ENCODE assay signal across 8 cellular contexts in genomic region chr1:53237638-53238037, GRCh38. TPM values are rescaled to one million over a fixed set of nuclear protein-coding genes. Genes with fewer than 3 reads are reported as not detected.
DNase-seq lines count a peak whose midpoint lies in the region; ATAC-seq, FAIRE-seq and TF ChIP-seq lines count a peak whose summit lies in the region.

No MANE protein-coding gene starts in this region.

- H3K4me1 ChIP-seq in kidney (ENCODE audit: control insufficient read depth in 1 of 2, insufficient read depth in 1 of 2, low read depth in 1 of 2, low read length in 2 of 2): peaks cover 4 to 8% of the 10 kb centered on the region in 2 donors
- peaks cover 13% of the 10 kb centered on the region for H3K4me1 ChIP-seq in thymus (ENCODE audit: control insufficient read depth, insufficient read depth, low read length)

- H3K36me3 ChIP-seq in kidney (ENCODE audit: control insufficient read depth in 1 of 2, insufficient read depth in 2 of 2, low read length in 2 of 2): peaks cover 16 to 20% of the 10 kb centered on the region in 2 donors
- H3K36me3 ChIP-seq in thymus (ENCODE audit: control insufficient read depth, insufficient read depth): peaks cover 26% of the 10 kb centered on the region

- peak overlapping the region; percentile 96 for H3K4me3 Mint-ChIP-seq in activated CD4-positive, alpha-beta T cell treated with anti-CD3 and anti-CD28 coated beads for 36 hours
- peak overlapping the region; percentile 94 for H3K4me3 Mint-ChIP-seq in activated T-helper 17 cell treated with anti-CD3 and anti-CD28 coated beads, Interleukin-2, amount 50 U/mL, for 72 hours

- no peak for FAIRE-seq in kidney (lab: Jason Lieb, UNC)

- intact Hi-C loops in activated CD4-positive, alpha-beta T cell treated with anti-CD3 and anti-CD28 coated beads for 36 hours (cut with DNase I, micrococcal nuclease): loop anchor here (1.0 to 2.0 kb wide), 10 partner anchors 17 to 833 kb away; partner anchors contain the start of genes CPT2 (in 2 of the 2), CZIB (in 2 of the 2), NDC1 (in 1 of the 2) and ORC1 (in 1 of the 2)
- intact Hi-C loops in kidney (cut with DNase I): no loop called here

- 40% methylated on average over 8 of the region's 8 CpGs for WGBS in thymus

- no peak for DNase-seq in activated CD4-positive, alpha-beta T cell treated with anti-CD3 and anti-CD28 coated beads for 36 hours
- no peak for DNase-seq in activated CD4-positive, alpha-beta T cell treated with anti-CD3 and anti-CD28 coated beads for 48 hours
- DNase-seq in kidney (no peak), DMS114 treated with DMSO at 0.1 percent for 48 hours (lab: John Stamatoyannopoulos, UW; ENCODE audit: unreplicated experiment) (no peak), NCI-H1930 (lab: John Stamatoyannopoulos, UW) (no peak)

- POLR2A ChIA-PET in activated CD4-positive, alpha-beta T cell treated with anti-CD3 and anti-CD28 coated beads for 36 hours (lab: Charles Lee): no interaction called here

- peak overlapping the region; percentile 97 to 99 for H3K4me3 ChIP-seq in kidney (ENCODE audit: low read length in 2 of 2)
- H3K4me3 ChIP-seq in thymus (ENCODE audit: low read length): peak overlapping the region; percentile 79

- ATAC-seq in activated CD4-positive, alpha-beta T cell treated with anti-CD3 and anti-CD28 coated beads for 36 hours: no peak
- ATAC-seq in activated T-helper 17 cell treated with anti-CD3 and anti-CD28 coated beads, Interleukin-2, amount 50 U/mL, for 72 hours (replicated peaks): no peak
- ATAC-seq in GM18858 (IDR thresholded peaks at IDR 0.05; ENCODE audit: unreplicated experiment): no peak

- no peak for TF ChIP-seq CTCF in kidney (IDR thresholded peaks at IDR 0.05; ENCODE audit: borderline replicate concordance, extremely low read depth, insufficient read depth)

- peaks cover 33% of the 10 kb centered on the region for H3K36me3 Mint-ChIP-seq in activated CD4-positive, alpha-beta T cell treated with anti-CD3 and anti-CD28 coated beads for 36 hours (ENCODE audit: low read depth)
- peaks cover 54% of the 10 kb centered on the region for H3K36me3 Mint-ChIP-seq in activated T-helper 17 cell treated with anti-CD3 and anti-CD28 coated beads, Interleukin-2, amount 50 U/mL, for 72 hours (ENCODE audit: low read depth)

- peak overlapping the region; percentile 93 for H3K27ac Mint-ChIP-seq in activated CD4-positive, alpha-beta T cell treated with anti-CD3 and anti-CD28 coated beads for 36 hours
- H3K27ac Mint-ChIP-seq in activated T-helper 17 cell treated with anti-CD3 and anti-CD28 coated beads, Interleukin-2, amount 50 U/mL, for 72 hours: peak overlapping the region; percentile 97

- peak overlapping the region; percentile 93 to 98 for H3K9ac ChIP-seq in kidney (ENCODE audit: low read length in 2 of 2)

- peaks cover 3% of the 10 kb centered on the region for H3K27me3 ChIP-seq in thymus (ENCODE audit: control insufficient read depth, insufficient read depth)

- H3K9me3 Mint-ChIP-seq in activated CD4-positive, alpha-beta T cell treated with anti-CD3 and anti-CD28 coated beads for 36 hours (ENCODE audit: low read depth): no peaks in the 10 kb centered on the region
- H3K9me3 Mint-ChIP-seq in activated T-helper 17 cell treated with anti-CD3 and anti-CD28 coated beads, Interleukin-2, amount 50 U/mL, for 72 hours: no peaks in the 10 kb centered on the region

- CTCF ChIA-PET in activated CD4-positive, alpha-beta T cell treated with anti-CD3 and anti-CD28 coated beads for 36 hours (lab: Charles Lee): interaction anchor here (0.8 kb wide), 1 partner anchor 16 kb away, joined by 3 read pairs; no protein-coding TSS in a partner anchor

- peaks cover 24% of the 10 kb centered on the region for H3K4me1 Mint-ChIP-seq in activated CD4-positive, alpha-beta T cell treated with anti-CD3 and anti-CD28 coated beads for 36 hours
- H3K4me1 Mint-ChIP-seq in activated T-helper 17 cell treated with anti-CD3 and anti-CD28 coated beads, Interleukin-2, amount 50 U/mL, for 72 hours: peaks cover 18% of the 10 kb centered on the region

- no peaks in the 10 kb centered on the region for H3K9me3 ChIP-seq in kidney (ENCODE audit: control insufficient read depth in 1 of 2, low read length in 2 of 2)
- H3K9me3 ChIP-seq in thymus (ENCODE audit: control insufficient read depth): no peaks in the 10 kb centered on the region

- H3K27ac ChIP-seq in kidney (ENCODE audit: low read depth in 2 of 2, low read length in 2 of 2) (no peak overlapping the region), thymus (ENCODE audit: low read depth) (no peak overlapping the region)

- no peaks in the 10 kb centered on the region for H3K27me3 Mint-ChIP-seq in activated CD4-positive, alpha-beta T cell treated with anti-CD3 and anti-CD28 coated beads for 36 hours
- H3K27me3 Mint-ChIP-seq in activated T-helper 17 cell treated with anti-CD3 and anti-CD28 coated beads, Interleukin-2, amount 50 U/mL, for 72 hours: no peaks in the 10 kb centered on the region

RNA-seq across cellular contexts. Expression of gene MAGOH, which starts 0.7 kb away (rescaled TPM):
- 10 to 100 TPM; 73.7 to 92.3 TPM for total RNA-seq in activated CD4-positive, alpha-beta T cell treated with anti-CD3 and anti-CD28 coated beads for 36 hours
- total RNA-seq in activated T-helper 17 cell treated with anti-CD3 and anti-CD28 coated beads, Interleukin-2, amount 50 U/mL, for 72 hours: 10 to 100 TPM; 49.6 to 83.9 TPM
- total RNA-seq in kidney: 39.4 TPM
- polyA plus RNA-seq in kidney (ENCODE audit: insufficient read depth, low read depth, low replicate concordance) (64.6 TPM), thymus (134 TPM)

RNA-seq across cellular contexts. Expression of gene CZIB, which starts 17.2 kb away (rescaled TPM):
- 10 to 100 TPM; 45.4 to 48.7 TPM for total RNA-seq in activated CD4-positive, alpha-beta T cell treated with anti-CD3 and anti-CD28 coated beads for 36 hours
- 10 to 100 TPM; 43.0 to 48.8 TPM for total RNA-seq in activated T-helper 17 cell treated with anti-CD3 and anti-CD28 coated beads, Interleukin-2, amount 50 U/mL, for 72 hours
- total RNA-seq in kidney: 54.1 TPM
- polyA plus RNA-seq in kidney (ENCODE audit: insufficient read depth, low read depth, low replicate concordance) (76.5 TPM), thymus (88.6 TPM)

RNA-seq across cellular contexts. Expression of gene CPT2, which starts 41.0 kb away (rescaled TPM):
- 10 to 100 TPM; 20.7 to 23.7 TPM for total RNA-seq in activated CD4-positive, alpha-beta T cell treated with anti-CD3 and anti-CD28 coated beads for 36 hours
- total RNA-seq in activated T-helper 17 cell treated with anti-CD3 and anti-CD28 coated beads, Interleukin-2, amount 50 U/mL, for 72 hours: 10 to 100 TPM; 14.5 to 16.5 TPM
- 24.2 TPM for total RNA-seq in kidney
- polyA plus RNA-seq in kidney (ENCODE audit: insufficient read depth, low read depth, low replicate concordance) (57.7 TPM), thymus (17.0 TPM)
